ENCODE assay signal across 3 cellular contexts in the genomic region with DNA sequence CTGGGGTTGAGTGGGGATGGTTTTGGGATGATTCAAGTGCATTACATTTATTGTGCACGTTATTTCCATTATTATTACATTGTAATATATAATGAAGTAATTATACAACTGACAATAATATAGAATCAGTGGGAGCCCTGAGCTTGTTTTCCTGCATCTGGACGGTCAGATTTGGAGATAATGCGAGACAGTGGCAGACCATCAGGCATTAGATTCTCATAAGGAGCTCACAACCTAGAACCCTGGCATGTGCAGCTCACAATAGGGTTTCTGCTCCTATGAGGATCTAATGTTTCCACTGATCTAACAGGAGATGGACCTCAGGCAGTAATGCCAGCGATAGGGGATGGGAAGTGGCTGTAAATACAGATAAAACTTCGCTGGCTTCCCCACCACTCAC.
"Had no signal": no experiment of that assay in that cellular context is flagged by ENCODE, and none has a peak within 500 bp of the region (broad histone marks: within the 10 kb centered on the region; RNA-seq: fewer than 3 reads in every experiment).

No MANE protein-coding gene starts in this region.

- DNase-seq: GDM1, GF-D8 had no signal

- ATAC-seq: GM12878 had no signal

- H3K4me3 ChIP-seq: GM12878 had no signal
